ENCODE assay signal across 16 cellular contexts in genomic region chr4:40306991-40307390, GRCh38. TPM values are rescaled to one million over a fixed set of nuclear protein-coding genes. Genes with fewer than 3 reads are reported as not detected.
DNase-seq lines count a peak whose midpoint lies in the region; ATAC-seq and TF ChIP-seq lines count a peak whose summit lies in the region.
"Had no signal": no experiment of that assay in that cellular context is flagged by ENCODE, and none has a peak within 500 bp of the region (broad histone marks: within the 10 kb centered on the region; RNA-seq: fewer than 3 reads in every experiment).

No MANE protein-coding gene starts in this region.

- H3K9me3 Mint-ChIP-seq in T-helper 2 cell treated with Interferon-gamma antibody and Interleukin-4, amounts not matched to agents 5 μg/mL and 100 μg/mL, for 36 hours = peaks cover 11% of the 10 kb centered on the region
- peaks cover 6% of the 10 kb centered on the region for H3K9me3 Mint-ChIP-seq in chondrocyte (ENCODE audit: low read depth)

- DNase-seq in T-helper 2 cell treated with Interferon-gamma antibody and Interleukin-4, amounts not matched to agents 5 μg/mL and 100 μg/mL, for 36 hours (ENCODE audit: low spot score) = no peak
- DNase-seq in T-helper 2 cell = no peak
- no peak for DNase-seq in Panc1 (ENCODE audit: low read depth, low spot score)
- DNase-seq in chondrocyte (ENCODE audit: low spot score) = no peak
- no peak for DNase-seq in spleen
- DNase-seq in mucosa of descending colon = no peak
- DNase-seq in NCI-H1417 treated with DMSO at 0.1 percent for 48 hours (lab: John Stamatoyannopoulos, UW) = no peak
- DNase-seq: Calu3, NCI-H526, SJCRH30 had no signal

- no TSS peak for BruUV-seq in Panc1 (replicated peaks; lab: Mats Ljungman, UMichigan)

- no peak for TF ChIP-seq POLR2A in spleen (IDR thresholded peaks at IDR 0.05)

- H3K36me3 ChIP-seq in Panc1 (ENCODE audit: control insufficient read depth, insufficient read depth, low read length) (no peaks in the 10 kb centered on the region), spleen (no peaks in the 10 kb centered on the region), mucosa of descending colon (ENCODE audit: low read depth) (no peaks in the 10 kb centered on the region)
- H3K36me3 ChIP-seq: cardiac muscle cell, SJCRH30, tibial nerve had no signal

- in situ Hi-C loops in Panc1 (cut with HindIII; ENCODE audit: low pct_unique_long_range_greater_than_20kb, low sequenced_read_pairs) = no loop called here

- H3K27ac Mint-ChIP-seq in T-helper 2 cell treated with Interferon-gamma antibody and Interleukin-4, amounts not matched to agents 5 μg/mL and 100 μg/mL, for 36 hours = peak overlapping the region; percentile 98
- peak overlapping the region; percentile 9 for H3K27ac Mint-ChIP-seq in chondrocyte (ENCODE audit: unreplicated experiment)

- CTCF ChIA-PET in Panc1 (lab: Charles Lee) = no interaction called here

- H3K27me3 ChIP-seq in Panc1 (ENCODE audit: control insufficient read depth, insufficient read depth, low read length) = no peaks in the 10 kb centered on the region
- no peaks in the 10 kb centered on the region for H3K27me3 ChIP-seq in spleen (replicated peaks in 1 of 7)
- H3K27me3 ChIP-seq: cardiac muscle cell, SJCRH30, tibial nerve had no signal

- H3K27me3 Mint-ChIP-seq in T-helper 2 cell treated with Interferon-gamma antibody and Interleukin-4, amounts not matched to agents 5 μg/mL and 100 μg/mL, for 36 hours (ENCODE audit: low read depth) = no peaks in the 10 kb centered on the region
- peaks cover 2% of the 10 kb centered on the region for H3K27me3 Mint-ChIP-seq in chondrocyte (ENCODE audit: low read depth)

- intact Hi-C loops in Panc1 (cut with micrococcal nuclease; ENCODE audit: unreplicated experiment) = no loop called here
- intact Hi-C loops in spleen (cut with DNase I; ENCODE audit: low total_unique reads) = loop anchor here (5.0 kb wide), 1 partner anchor 155 kb away; no protein-coding TSS in a partner anchor
- intact Hi-C loops in mucosa of descending colon (cut with DNase I, micrococcal nuclease) = no loop called here

- no peak for ATAC-seq in Panc1
- no peak for ATAC-seq in mucosa of descending colon
- no peak for ATAC-seq in GM19035 (IDR thresholded peaks at IDR 0.05; ENCODE audit: unreplicated experiment)

- peak overlapping the region; percentile 62; the same call in 1 of the 2 replicates for H3K27ac ChIP-seq in Panc1 (ENCODE audit: low read length)
- H3K27ac ChIP-seq in spleen = peak overlapping the region; percentile 66 to 92 (median 84)
- H3K27ac ChIP-seq: cardiac muscle cell, SJCRH30 had no signal

- H3K4me1 ChIP-seq in Panc1 (ENCODE audit: control insufficient read depth, insufficient read depth, low read length) (peaks cover 5% of the 10 kb centered on the region; the same call in 1 of the 2 replicates), spleen (peaks cover 43 to 100% (median 86%) of the 10 kb centered on the region in 6 donors), mucosa of descending colon (ENCODE audit: low read depth) (no peaks in the 10 kb centered on the region)

- H3K4me3 Mint-ChIP-seq in T-helper 2 cell treated with Interferon-gamma antibody and Interleukin-4, amounts not matched to agents 5 μg/mL and 100 μg/mL, for 36 hours = peak overlapping the region; percentile 82
- H3K4me3 Mint-ChIP-seq in chondrocyte (ENCODE audit: unreplicated experiment) = no peak overlapping the region
- H3K4me3 Mint-ChIP-seq: neural crest cell had no signal

- H3K4me3 ChIP-seq in Panc1 (ENCODE audit: low read depth in 2 of 2, low read length in 2 of 2) (no peak overlapping the region), spleen (peak overlapping the region in 1 of 8 donors; percentile 37), mucosa of descending colon (no peak overlapping the region)
- H3K4me3 ChIP-seq: cardiac muscle cell, SJCRH30, smooth muscle cell, tibial nerve had no signal

- H3K36me3 Mint-ChIP-seq in T-helper 2 cell treated with Interferon-gamma antibody and Interleukin-4, amounts not matched to agents 5 μg/mL and 100 μg/mL, for 36 hours (ENCODE audit: low read depth) = peaks cover 14% of the 10 kb centered on the region
- H3K36me3 Mint-ChIP-seq in chondrocyte (ENCODE audit: low read depth) = peaks cover 3% of the 10 kb centered on the region

- 36 to 72% (median 68%) methylated on average over 3 of the region's 3 CpGs for WGBS in spleen, 5 donors

- H3K4me1 Mint-ChIP-seq in T-helper 2 cell treated with Interferon-gamma antibody and Interleukin-4, amounts not matched to agents 5 μg/mL and 100 μg/mL, for 36 hours (ENCODE audit: low read depth) = peaks cover 73% of the 10 kb centered on the region
- peaks cover 2% of the 10 kb centered on the region for H3K4me1 Mint-ChIP-seq in chondrocyte (ENCODE audit: low read depth)

- TF ChIP-seq CTCF in Panc1 (IDR thresholded peaks at IDR 0.05) (no peak), chondrocyte (IDR thresholded peaks at IDR 0.05) (no peak), spleen (IDR thresholded peaks at IDR 0.05 in 8 of 11, conservative IDR thresholded peaks at IDR 0.05 in 3 of 11) (no peak), mucosa of descending colon (IDR thresholded peaks at IDR 0.05) (no peak)

- H3K9me3 ChIP-seq in Panc1 (ENCODE audit: control insufficient read depth, insufficient read depth, low read depth, low read length) (0 out of 2 replicates have a peak, but pooled peaks cover 4% of the 10 kb centered on the region), spleen (no peaks in the 10 kb centered on the region), mucosa of descending colon (no peaks in the 10 kb centered on the region)
- H3K9me3 ChIP-seq: SJCRH30 had no signal

- POLR2A ChIA-PET in Panc1 (lab: Charles Lee) = interaction anchor here (0.5 kb wide), 1 partner anchor 111 kb away, joined by 5 read pairs; no protein-coding TSS in a partner anchor

RNA-seq across cellular contexts. Expression of gene CHRNA9, which starts 28.1 kb away (rescaled TPM):
- total RNA-seq in Panc1 (2021; ENCODE audit: unreplicated experiment) (not detected), chondrocyte (0.36 TPM in 1 of 3 replicates, not detected in the others), spleen (not detected), mucosa of descending colon (not detected)
- polyA plus RNA-seq in Panc1 (2012; ENCODE audit: insufficient read length) = not detected
- polyA plus RNA-seq in spleen = under 1 TPM in 2 of 3 donors, not detected in 1; 0.03 to 0.11 TPM
- total RNA-seq: Calu3, cardiac muscle cell, left colon, neural crest cell, tibial nerve had no signal
- polyA plus RNA-seq: cardiac muscle cell had no signal
